8 cellular contexts compared by ENCODE assay signal in genomic region chr16:21501869-21502667, GRCh38.
DNase-seq lines count a peak whose midpoint lies in the region; ATAC-seq and TF ChIP-seq lines count a peak whose summit lies in the region.

No MANE protein-coding gene starts in this region.

- TF ChIP-seq CTCF in OCI-LY3 (IDR thresholded peaks at IDR 0.05; ENCODE audit: low read depth, low read length) = no peak

- peak overlapping the region; percentile 85 for H3K27ac ChIP-seq in OCI-LY3 (ENCODE audit: low read length)

- H3K27me3 Mint-ChIP-seq in activated T-cell treated with anti-CD3 and anti-CD28 coated beads, Interleukin-2, amount 50 U/mL, for 4 hours (ENCODE audit: low read depth) = no peaks in the 10 kb centered on the region

- DNase-seq in Caki2 (ENCODE audit: low read depth) = peak; percentile 100
- DNase-seq in HT-29 (ENCODE audit: low spot score) = peak; percentile 97
- DNase-seq in activated T-cell treated with anti-CD3 and anti-CD28 coated beads, Interleukin-2, amount 50 U/mL, for 4 hours = peak; percentile 88
- peak; percentile 65 to 78 for DNase-seq in stimulated activated CD8-positive, alpha-beta memory T cell treated with anti-CD3 and anti-CD28 coated beads, Interleukin-4, amount 100 ng/mL, for 4 hours (ENCODE audit: low read depth in 2 of 2, low spot score in 1 of 2)

- peaks cover 34% of the 10 kb centered on the region for H4K20me1 ChIP-seq in OCI-LY3 (ENCODE audit: insufficient read depth, low read length)

- peaks cover 3% of the 10 kb centered on the region for H3K36me3 Mint-ChIP-seq in activated T-cell treated with anti-CD3 and anti-CD28 coated beads, Interleukin-2, amount 50 U/mL, for 4 hours (ENCODE audit: insufficient read depth)

- H3K79me2 ChIP-seq in OCI-LY3 (ENCODE audit: low read length) = peaks cover 65% of the 10 kb centered on the region

- H3K4me2 ChIP-seq in OCI-LY3 (ENCODE audit: low read length) = peak overlapping the region; percentile 66

- no peaks in the 10 kb centered on the region for H3K27me3 ChIP-seq in OCI-LY3 (ENCODE audit: low read depth, low read length)
- no peaks in the 10 kb centered on the region for H3K27me3 ChIP-seq in mucosa of stomach (ENCODE audit: control insufficient read depth, insufficient read depth, low read length)

- peak overlapping the region; percentile 83 for H3K4me3 Mint-ChIP-seq in activated T-cell treated with anti-CD3 and anti-CD28 coated beads, Interleukin-2, amount 50 U/mL, for 4 hours

- H3K9me3 ChIP-seq in OCI-LY3 (ENCODE audit: insufficient read depth, low read length) (no peaks in the 10 kb centered on the region), mucosa of stomach (ENCODE audit: control insufficient read depth, low read length) (no peaks in the 10 kb centered on the region)

- H3K36me3 ChIP-seq in OCI-LY3 (replicated peaks; ENCODE audit: low read depth, low read length) = no peaks in the 10 kb centered on the region
- H3K36me3 ChIP-seq in mucosa of stomach (ENCODE audit: control insufficient read depth, insufficient read depth, low read length) = no peaks in the 10 kb centered on the region

- H3K4me3 ChIP-seq in OCI-LY3 (ENCODE audit: low read length) = peak overlapping the region; percentile 88
- no peak overlapping the region for H3K4me3 ChIP-seq in mucosa of stomach (ENCODE audit: low read length)

- H3K4me1 Mint-ChIP-seq in activated T-cell treated with anti-CD3 and anti-CD28 coated beads, Interleukin-2, amount 50 U/mL, for 4 hours (ENCODE audit: low read depth) = peaks cover 22% of the 10 kb centered on the region

- H3K9ac ChIP-seq in OCI-LY3 (ENCODE audit: low read length) (peak overlapping the region; percentile 76), mucosa of stomach (ENCODE audit: low read length) (peak overlapping the region; percentile 75)

- ATAC-seq in GM21360 (IDR thresholded peaks at IDR 0.05; ENCODE audit: unreplicated experiment) = peak; percentile 70
- peak; percentile 81 to 84 for ATAC-seq in activated T-cell treated with anti-CD3 and anti-CD28 coated beads, Interleukin-2, amount 50 U/mL, for 4 hours
- peak; percentile 98 for ATAC-seq in esophagus mucosa

- H3K4me1 ChIP-seq in OCI-LY3 (ENCODE audit: low read length) (peaks cover 11% of the 10 kb centered on the region), mucosa of stomach (ENCODE audit: control insufficient read depth, insufficient read depth, low read length) (peaks cover 11% of the 10 kb centered on the region)

- in situ Hi-C loops in Caki2 (cut with HindIII; ENCODE audit: low pct_unique_long_range_greater_than_20kb, low sequenced_read_pairs) = no loop called here

- no peaks in the 10 kb centered on the region for H3K9me3 Mint-ChIP-seq in activated T-cell treated with anti-CD3 and anti-CD28 coated beads, Interleukin-2, amount 50 U/mL, for 4 hours

- no peak overlapping the region for H2AFZ ChIP-seq in OCI-LY3 (ENCODE audit: low read depth, low read length)
